In the genomic region with DNA sequence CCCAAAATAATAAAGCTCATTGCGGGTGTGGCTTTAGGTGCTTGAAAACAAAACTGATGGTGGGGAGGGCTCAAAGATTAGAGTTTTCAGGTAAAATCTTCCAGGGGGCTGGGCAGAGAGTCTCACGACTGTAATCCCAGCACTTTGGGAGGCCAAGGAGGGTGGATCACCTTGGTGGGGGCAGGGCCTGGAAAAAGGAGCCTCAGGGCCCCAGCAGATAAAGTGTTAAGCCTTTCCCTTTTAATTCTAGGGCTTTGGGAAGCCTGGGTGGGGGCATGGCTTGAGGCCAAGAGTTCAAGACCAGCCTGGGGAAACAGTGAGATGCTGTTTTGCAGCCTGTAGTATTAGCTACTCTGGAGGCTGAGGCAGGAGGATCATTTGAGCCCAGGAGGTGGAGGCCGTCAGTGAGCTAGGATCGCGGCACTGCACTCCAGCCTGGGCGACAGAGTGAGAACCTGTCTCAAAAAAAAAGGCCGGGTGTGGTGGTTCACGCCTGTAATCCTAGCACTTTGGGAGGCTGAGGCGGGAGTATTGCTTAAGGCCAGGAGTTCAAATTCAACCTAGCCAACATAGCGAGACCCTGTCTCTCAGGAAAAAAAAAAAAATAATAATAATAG, we compare ENCODE assay signal across 1 cellular context.
TF ChIP-seq lines count a peak whose summit lies in the region.

No MANE protein-coding gene starts in this region.

TF ChIP-seq in WTC11, 78 proteins besides CTCF, POLR2A, EP300 and RAD21 (continued from another document):
- TF ChIP-seq, protein P1, sequence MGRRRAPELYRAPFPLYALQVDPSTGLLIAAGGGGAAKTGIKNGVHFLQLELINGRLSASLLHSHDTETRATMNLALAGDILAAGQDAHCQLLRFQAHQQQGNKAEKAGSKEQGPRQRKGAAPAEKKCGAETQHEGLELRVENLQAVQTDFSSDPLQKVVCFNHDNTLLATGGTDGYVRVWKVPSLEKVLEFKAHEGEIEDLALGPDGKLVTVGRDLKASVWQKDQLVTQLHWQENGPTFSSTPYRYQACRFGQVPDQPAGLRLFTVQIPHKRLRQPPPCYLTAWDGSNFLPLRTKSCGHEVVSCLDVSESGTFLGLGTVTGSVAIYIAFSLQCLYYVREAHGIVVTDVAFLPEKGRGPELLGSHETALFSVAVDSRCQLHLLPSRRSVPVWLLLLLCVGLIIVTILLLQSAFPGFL (CRISPR knock-in tag; IDR thresholded peaks at IDR 0.05; ENCODE audit: borderline replicate concordance) = no peak
- no peak for TF ChIP-seq ATF1 (CRISPR knock-in tag; IDR thresholded peaks at IDR 0.05)
- no peak for TF ChIP-seq ETV6 (CRISPR knock-in tag; IDR thresholded peaks at IDR 0.05)
- TF ChIP-seq, protein P2, sequence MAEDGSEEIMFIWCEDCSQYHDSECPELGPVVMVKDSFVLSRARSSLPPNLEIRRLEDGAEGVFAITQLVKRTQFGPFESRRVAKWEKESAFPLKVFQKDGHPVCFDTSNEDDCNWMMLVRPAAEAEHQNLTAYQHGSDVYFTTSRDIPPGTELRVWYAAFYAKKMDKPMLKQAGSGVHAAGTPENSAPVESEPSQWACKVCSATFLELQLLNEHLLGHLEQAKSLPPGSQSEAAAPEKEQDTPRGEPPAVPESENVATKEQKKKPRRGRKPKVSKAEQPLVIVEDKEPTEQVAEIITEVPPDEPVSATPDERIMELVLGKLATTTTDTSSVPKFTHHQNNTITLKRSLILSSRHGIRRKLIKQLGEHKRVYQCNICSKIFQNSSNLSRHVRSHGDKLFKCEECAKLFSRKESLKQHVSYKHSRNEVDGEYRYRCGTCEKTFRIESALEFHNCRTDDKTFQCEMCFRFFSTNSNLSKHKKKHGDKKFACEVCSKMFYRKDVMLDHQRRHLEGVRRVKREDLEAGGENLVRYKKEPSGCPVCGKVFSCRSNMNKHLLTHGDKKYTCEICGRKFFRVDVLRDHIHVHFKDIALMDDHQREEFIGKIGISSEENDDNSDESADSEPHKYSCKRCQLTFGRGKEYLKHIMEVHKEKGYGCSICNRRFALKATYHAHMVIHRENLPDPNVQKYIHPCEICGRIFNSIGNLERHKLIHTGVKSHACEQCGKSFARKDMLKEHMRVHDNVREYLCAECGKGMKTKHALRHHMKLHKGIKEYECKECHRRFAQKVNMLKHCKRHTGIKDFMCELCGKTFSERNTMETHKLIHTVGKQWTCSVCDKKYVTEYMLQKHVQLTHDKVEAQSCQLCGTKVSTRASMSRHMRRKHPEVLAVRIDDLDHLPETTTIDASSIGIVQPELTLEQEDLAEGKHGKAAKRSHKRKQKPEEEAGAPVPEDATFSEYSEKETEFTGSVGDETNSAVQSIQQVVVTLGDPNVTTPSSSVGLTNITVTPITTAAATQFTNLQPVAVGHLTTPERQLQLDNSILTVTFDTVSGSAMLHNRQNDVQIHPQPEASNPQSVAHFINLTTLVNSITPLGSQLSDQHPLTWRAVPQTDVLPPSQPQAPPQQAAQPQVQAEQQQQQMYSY (CRISPR knock-in tag; IDR thresholded peaks at IDR 0.05) = no peak
- TF ChIP-seq TEAD1 (CRISPR knock-in tag; IDR thresholded peaks at IDR 0.05) = no peak
- TF ChIP-seq GABPB1 (CRISPR knock-in tag; IDR thresholded peaks at IDR 0.05) = no peak
- TF ChIP-seq, protein P3, sequence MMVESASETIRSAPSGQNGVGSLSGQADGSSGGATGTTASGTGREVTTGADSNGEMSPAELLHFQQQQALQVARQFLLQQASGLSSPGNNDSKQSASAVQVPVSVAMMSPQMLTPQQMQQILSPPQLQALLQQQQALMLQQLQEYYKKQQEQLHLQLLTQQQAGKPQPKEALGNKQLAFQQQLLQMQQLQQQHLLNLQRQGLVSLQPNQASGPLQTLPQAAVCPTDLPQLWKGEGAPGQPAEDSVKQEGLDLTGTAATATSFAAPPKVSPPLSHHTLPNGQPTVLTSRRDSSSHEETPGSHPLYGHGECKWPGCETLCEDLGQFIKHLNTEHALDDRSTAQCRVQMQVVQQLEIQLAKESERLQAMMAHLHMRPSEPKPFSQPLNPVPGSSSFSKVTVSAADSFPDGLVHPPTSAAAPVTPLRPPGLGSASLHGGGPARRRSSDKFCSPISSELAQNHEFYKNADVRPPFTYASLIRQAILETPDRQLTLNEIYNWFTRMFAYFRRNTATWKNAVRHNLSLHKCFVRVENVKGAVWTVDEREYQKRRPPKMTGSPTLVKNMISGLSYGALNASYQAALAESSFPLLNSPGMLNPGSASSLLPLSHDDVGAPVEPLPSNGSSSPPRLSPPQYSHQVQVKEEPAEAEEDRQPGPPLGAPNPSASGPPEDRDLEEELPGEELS (CRISPR knock-in tag; IDR thresholded peaks at IDR 0.05) = no peak
- TF ChIP-seq NR2C2 (CRISPR knock-in tag; IDR thresholded peaks at IDR 0.05) = no peak
- no peak for TF ChIP-seq ZNF232 (CRISPR knock-in tag; IDR thresholded peaks at IDR 0.05)
- TF ChIP-seq SMAD3 (CRISPR knock-in tag; IDR thresholded peaks at IDR 0.05; ENCODE audit: borderline replicate concordance) = no peak
- TF ChIP-seq OVOL2 (CRISPR knock-in tag; IDR thresholded peaks at IDR 0.05; ENCODE audit: borderline replicate concordance) = no peak
- no peak for TF ChIP-seq ZNF138 (CRISPR knock-in tag; conservative IDR thresholded peaks at IDR 0.05)
- TF ChIP-seq, protein P4, sequence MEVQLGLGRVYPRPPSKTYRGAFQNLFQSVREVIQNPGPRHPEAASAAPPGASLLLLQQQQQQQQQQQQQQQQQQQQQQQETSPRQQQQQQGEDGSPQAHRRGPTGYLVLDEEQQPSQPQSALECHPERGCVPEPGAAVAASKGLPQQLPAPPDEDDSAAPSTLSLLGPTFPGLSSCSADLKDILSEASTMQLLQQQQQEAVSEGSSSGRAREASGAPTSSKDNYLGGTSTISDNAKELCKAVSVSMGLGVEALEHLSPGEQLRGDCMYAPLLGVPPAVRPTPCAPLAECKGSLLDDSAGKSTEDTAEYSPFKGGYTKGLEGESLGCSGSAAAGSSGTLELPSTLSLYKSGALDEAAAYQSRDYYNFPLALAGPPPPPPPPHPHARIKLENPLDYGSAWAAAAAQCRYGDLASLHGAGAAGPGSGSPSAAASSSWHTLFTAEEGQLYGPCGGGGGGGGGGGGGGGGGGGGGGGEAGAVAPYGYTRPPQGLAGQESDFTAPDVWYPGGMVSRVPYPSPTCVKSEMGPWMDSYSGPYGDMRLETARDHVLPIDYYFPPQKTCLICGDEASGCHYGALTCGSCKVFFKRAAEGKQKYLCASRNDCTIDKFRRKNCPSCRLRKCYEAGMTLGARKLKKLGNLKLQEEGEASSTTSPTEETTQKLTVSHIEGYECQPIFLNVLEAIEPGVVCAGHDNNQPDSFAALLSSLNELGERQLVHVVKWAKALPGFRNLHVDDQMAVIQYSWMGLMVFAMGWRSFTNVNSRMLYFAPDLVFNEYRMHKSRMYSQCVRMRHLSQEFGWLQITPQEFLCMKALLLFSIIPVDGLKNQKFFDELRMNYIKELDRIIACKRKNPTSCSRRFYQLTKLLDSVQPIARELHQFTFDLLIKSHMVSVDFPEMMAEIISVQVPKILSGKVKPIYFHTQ (CRISPR knock-in tag; IDR thresholded peaks at IDR 0.05) = no peak
- TF ChIP-seq, protein P5, sequence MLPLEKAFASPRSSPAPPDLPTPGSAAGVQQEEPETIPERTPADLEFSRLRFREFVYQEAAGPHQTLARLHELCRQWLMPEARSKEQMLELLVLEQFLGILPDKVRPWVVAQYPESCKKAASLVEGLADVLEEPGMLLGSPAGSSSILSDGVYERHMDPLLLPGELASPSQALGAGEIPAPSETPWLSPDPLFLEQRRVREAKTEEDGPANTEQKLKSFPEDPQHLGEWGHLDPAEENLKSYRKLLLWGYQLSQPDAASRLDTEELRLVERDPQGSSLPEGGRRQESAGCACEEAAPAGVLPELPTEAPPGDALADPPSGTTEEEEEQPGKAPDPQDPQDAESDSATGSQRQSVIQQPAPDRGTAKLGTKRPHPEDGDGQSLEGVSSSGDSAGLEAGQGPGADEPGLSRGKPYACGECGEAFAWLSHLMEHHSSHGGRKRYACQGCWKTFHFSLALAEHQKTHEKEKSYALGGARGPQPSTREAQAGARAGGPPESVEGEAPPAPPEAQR (CRISPR knock-in tag; IDR thresholded peaks at IDR 0.05) = no peak
- TF ChIP-seq, protein P6, sequence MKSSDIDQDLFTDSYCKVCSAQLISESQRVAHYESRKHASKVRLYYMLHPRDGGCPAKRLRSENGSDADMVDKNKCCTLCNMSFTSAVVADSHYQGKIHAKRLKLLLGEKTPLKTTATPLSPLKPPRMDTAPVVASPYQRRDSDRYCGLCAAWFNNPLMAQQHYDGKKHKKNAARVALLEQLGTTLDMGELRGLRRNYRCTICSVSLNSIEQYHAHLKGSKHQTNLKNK (CRISPR knock-in tag; IDR thresholded peaks at IDR 0.05) = no peak
- no peak for TF ChIP-seq ZNF121 (CRISPR knock-in tag; IDR thresholded peaks at IDR 0.05)
- no peak for TF ChIP-seq ZNF671 (CRISPR knock-in tag; IDR thresholded peaks at IDR 0.05)
- TF ChIP-seq ZNF396 (CRISPR knock-in tag; IDR thresholded peaks at IDR 0.05; ENCODE audit: borderline replicate concordance) = no peak
